13 cellular contexts compared by ENCODE assay signal in the genomic region with DNA sequence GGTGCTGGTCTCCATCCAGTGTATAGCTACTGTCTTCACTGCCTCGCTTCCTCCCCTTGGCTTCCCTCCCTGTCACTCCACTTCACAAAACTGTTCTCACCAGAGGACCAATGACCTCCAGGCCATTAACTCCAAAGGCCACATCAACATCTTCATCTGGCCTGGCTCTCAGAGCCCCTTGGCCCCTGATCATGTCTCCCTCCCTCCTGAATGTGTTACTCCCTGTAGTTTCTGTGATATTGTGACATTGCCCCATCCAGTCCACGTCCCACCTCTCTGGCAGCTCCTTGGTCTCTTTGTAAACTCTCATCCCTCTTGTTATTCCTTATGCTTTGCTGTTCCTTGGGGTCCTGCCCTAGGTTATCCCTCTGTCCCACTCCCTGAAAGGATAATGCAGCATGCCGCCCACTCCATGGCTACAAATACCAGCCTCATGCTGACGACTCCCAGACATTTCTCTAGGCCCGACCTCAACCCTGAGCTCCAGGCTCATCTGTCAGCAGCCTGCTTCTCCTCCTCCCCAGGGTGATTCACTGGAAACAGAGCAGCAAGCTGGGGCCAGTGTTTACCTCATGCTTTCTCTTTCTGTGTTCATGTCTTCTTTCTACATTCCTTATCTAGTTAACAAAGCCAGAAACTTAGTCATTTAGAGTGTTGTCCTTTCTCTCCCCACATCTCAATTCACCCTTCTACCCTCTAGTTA.
DNase-seq lines count a peak whose midpoint lies in the region; ATAC-seq and TF ChIP-seq lines count a peak whose summit lies in the region.
"Had no signal": no experiment of that assay in that cellular context is flagged by ENCODE, and none has a peak within 500 bp of the region (broad histone marks: within the 10 kb centered on the region; RNA-seq: fewer than 3 reads in every experiment).

No MANE protein-coding gene starts in this region.

- H2AFZ ChIP-seq in PC-3 (ENCODE audit: low read length) = no peak overlapping the region

- H3K36me3 ChIP-seq in PC-3 (ENCODE audit: low read depth, low read length) = no peaks in the 10 kb centered on the region
- H3K36me3 ChIP-seq in stomach = no peaks in the 10 kb centered on the region

- H3K27me3 ChIP-seq in PC-3 (ENCODE audit: low read length) (no peaks in the 10 kb centered on the region), stomach (no peaks in the 10 kb centered on the region)

- no peak for TF ChIP-seq EP300 in stomach (IDR thresholded peaks at IDR 0.05)

- DNase-seq in AG09309 (ENCODE audit: low read depth) = peak; percentile 56
- DNase-seq in PC-3 = peak; percentile 30
- peak; percentile 83 for DNase-seq in fibroblast of the aortic adventitia (ENCODE audit: low read depth)
- no peak for DNase-seq in omental fat pad (ENCODE audit: low spot score)
- no peak for DNase-seq in NCI-H1694 treated with DMSO at 0.1 percent for 48 hours (lab: John Stamatoyannopoulos, UW)
- no peak for DNase-seq in stomach
- DNase-seq in HuH-7.5 (ENCODE audit: low spot score) = no peak
- DNase-seq: activated naive CD4-positive, alpha-beta T cell; dermis blood vessel endothelial cell; H7; NCI-H2029; T-helper 17 cell had no signal

- H3K9me3 ChIP-seq in PC-3 (ENCODE audit: low read length) (no peaks in the 10 kb centered on the region), stomach (no peaks in the 10 kb centered on the region)

- CTCF ChIA-PET in PC-3 (lab: Charles Lee) = no interaction called here

- H3K27ac ChIP-seq in PC-3 (ENCODE audit: low read length) (no peak overlapping the region), stomach (no peak overlapping the region)

- intact Hi-C loops in PC-3 (cut with micrococcal nuclease) = no loop called here
- intact Hi-C loops in stomach (cut with DNase I; ENCODE audit: low total_unique reads) = no loop called here

- ATAC-seq in PC-3 (peak; percentile 29), omental fat pad (ENCODE audit: low FRiP score) (peak; percentile 53), GM18520 (IDR thresholded peaks at IDR 0.05; ENCODE audit: unreplicated experiment) (no peak)
- ATAC-seq: T-helper 17 cell had no signal

- no peaks in the 10 kb centered on the region for H4K20me1 ChIP-seq in PC-3 (ENCODE audit: low read length)

- TF ChIP-seq POLR2A in stomach (IDR thresholded peaks at IDR 0.05) = no peak

- POLR2A ChIA-PET in PC-3 (lab: Charles Lee; ENCODE audit: unreplicated experiment) = no interaction called here

- H3K4me2 ChIP-seq in PC-3 (ENCODE audit: low read length) = no peak overlapping the region

- no peaks in the 10 kb centered on the region for H3K79me2 ChIP-seq in PC-3 (ENCODE audit: low read length)

- TF ChIP-seq CTCF in AG09309 (IDR thresholded peaks at IDR 0.05; ENCODE audit: control insufficient read depth, insufficient read depth, low read depth, low read length, missing control alignments) = no peak
- TF ChIP-seq CTCF in PC-3 (conservative IDR thresholded peaks at IDR 0.05; ENCODE audit: low read depth, low read length) = no peak
- TF ChIP-seq CTCF in fibroblast of the aortic adventitia (IDR thresholded peaks at IDR 0.05; ENCODE audit: insufficient read depth, low read length) = no peak
- TF ChIP-seq CTCF in omental fat pad (IDR thresholded peaks at IDR 0.05) = no peak
- no peak for TF ChIP-seq CTCF in stomach (IDR thresholded peaks at IDR 0.05)

- no peaks in the 10 kb centered on the region for H3F3A ChIP-seq in PC-3 (ENCODE audit: low read length, unreplicated experiment)

- no peak overlapping the region for H3K9ac ChIP-seq in PC-3 (ENCODE audit: low read length)

- peaks cover 27% of the 10 kb centered on the region for H3K4me1 ChIP-seq in PC-3 (ENCODE audit: insufficient read depth, low read length)
- no peaks in the 10 kb centered on the region for H3K4me1 ChIP-seq in stomach

- 54 to 79% (median 69%) methylated on average over 5 of the region's 5 CpGs for WGBS in stomach, 5 donors

- no peaks in the 10 kb centered on the region for H3K9me2 ChIP-seq in PC-3 (replicated peaks; ENCODE audit: low read length)

- H3K4me3 ChIP-seq in AG09309 (ENCODE audit: control insufficient read depth, low read depth, low read length) (no peak overlapping the region), PC-3 (ENCODE audit: low read length) (no peak overlapping the region), fibroblast of the aortic adventitia (ENCODE audit: low read depth, low read length) (no peak overlapping the region), stomach (no peak overlapping the region)

- BruUV-seq in PC-3 (replicated peaks; lab: Mats Ljungman, UMichigan) = no TSS peak

Comparison
In these comparisons a context has a peak if more than half of its experiments do, and no peak if none do; other contexts are left out.
1. DNase-seq: peak in AG09309 (single experiment), PC-3 (single experiment) and fibroblast of the aortic adventitia (single experiment); none in omental fat pad (single experiment), NCI-H1694 treated with DMSO at 0.1 percent for 48 hours (single experiment), stomach (single experiment) and HuH-7.5 (single experiment).